Comparison of ENCODE assay signal across 17 cellular contexts in the genomic region with DNA sequence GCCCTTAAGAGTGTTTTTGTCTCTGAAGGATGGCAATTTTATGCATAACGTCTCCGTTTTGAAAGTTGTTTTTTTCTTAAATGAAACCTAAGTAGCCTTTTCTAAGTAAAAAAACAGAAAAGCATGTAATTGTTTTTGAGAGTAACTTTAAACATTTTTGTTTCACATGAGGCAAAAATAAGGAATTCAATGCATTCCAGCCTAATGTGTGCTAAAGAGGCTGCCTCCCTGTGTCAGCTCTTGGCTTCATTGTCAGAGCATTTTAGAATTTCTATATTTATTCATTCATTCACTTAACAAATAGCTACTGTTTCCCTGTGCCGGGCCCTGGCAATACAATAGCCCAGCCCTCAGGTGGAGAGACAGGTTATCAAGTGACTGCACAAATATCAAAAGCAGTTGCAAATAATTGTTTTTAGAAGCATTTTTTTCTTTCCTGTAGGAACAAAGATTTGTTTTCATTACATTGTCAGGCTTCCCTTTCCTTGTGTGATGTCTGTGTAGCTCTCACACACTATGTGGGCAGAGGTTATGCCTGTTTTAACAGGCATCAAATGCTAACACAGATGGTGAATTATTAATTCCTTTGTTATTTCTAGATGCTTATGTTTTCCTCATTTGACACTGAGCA.
DNase-seq lines count a peak whose midpoint lies in the region; ATAC-seq, FAIRE-seq and TF ChIP-seq lines count a peak whose summit lies in the region.
"Had no signal": no experiment of that assay in that cellular context is flagged by ENCODE, and none has a peak within 500 bp of the region (broad histone marks: within the 10 kb centered on the region; RNA-seq: fewer than 3 reads in every experiment).

No MANE protein-coding gene starts in this region.

- ATAC-seq in GM18502 (IDR thresholded peaks at IDR 0.05; ENCODE audit: poor library complexity, unreplicated experiment) (no peak), HG03095 (IDR thresholded peaks at IDR 0.05; ENCODE audit: unreplicated experiment) (no peak)
- ATAC-seq: HCT116; Panc1; stimulated activated naive CD8-positive, alpha-beta T cell treated with anti-CD3 and anti-CD28 coated beads, Interleukin-15, Interleukin-2, amounts not matched to agents 100 U/mL and 50 U/mL, for 24 hours had no signal

- H3K79me2 ChIP-seq in OCI-LY1 (ENCODE audit: insufficient read depth, low read length) (no peaks in the 10 kb centered on the region), osteoblast (ENCODE audit: insufficient read depth, low read length) (peaks cover 35% of the 10 kb centered on the region)

- FAIRE-seq in GM12891 (lab: Jason Lieb, UNC): no peak
- FAIRE-seq: bronchial epithelial cell had no signal

- 0 out of 2 replicates have a peak, but pooled peaks cover 2% of the 10 kb centered on the region for H4K20me1 ChIP-seq in OCI-LY1 (ENCODE audit: insufficient read depth, low read length)
- peaks cover 52% of the 10 kb centered on the region for H4K20me1 ChIP-seq in osteoblast (ENCODE audit: insufficient read depth, low read length)

- intact Hi-C loops in dorsolateral prefrontal cortex (cut with DNase I): no loop called here

- no peak overlapping the region for H3K4me2 ChIP-seq in OCI-LY1 (ENCODE audit: low read length)
- H3K4me2 ChIP-seq in osteoblast (ENCODE audit: insufficient read depth, low read length): peak overlapping the region; percentile 4

- H3F3A ChIP-seq in OCI-LY1 (ENCODE audit: insufficient read depth, low read length): no peaks in the 10 kb centered on the region

- H3K9me3 ChIP-seq in OCI-LY1 (ENCODE audit: low read length): no peaks in the 10 kb centered on the region
- H3K9me3 ChIP-seq in osteoblast (ENCODE audit: low read depth, low read length): no peaks in the 10 kb centered on the region

- H3K27me3 ChIP-seq in OCI-LY1 (ENCODE audit: insufficient read depth, low read length) (no peaks in the 10 kb centered on the region), dorsolateral prefrontal cortex (no peaks in the 10 kb centered on the region), osteoblast (ENCODE audit: insufficient read depth, low read length) (no peaks in the 10 kb centered on the region)

- H3K9me2 ChIP-seq in OCI-LY1 (ENCODE audit: low read depth, low read length): no peaks in the 10 kb centered on the region

- peak; percentile 63 for DNase-seq in AG20443 (ENCODE audit: low spot score)
- no peak for DNase-seq in dorsolateral prefrontal cortex
- no peak for DNase-seq in osteoblast (ENCODE audit: insufficient read length, low spot score, missing footprints)
- DNase-seq in GM12891 (ENCODE audit: insufficient read length, low spot score): no peak
- DNase-seq in NCI-H526 treated with DMSO at 0.1 percent for 48 hours (lab: John Stamatoyannopoulos, UW): no peak
- DNase-seq: activated naive CD4-positive, alpha-beta T cell treated with anti-CD3 and anti-CD28 coated beads, Interleukin-2, amount 50 U/mL, for 16 hours; NCI-H1417 treated with DMSO at 0.1 percent for 48 hours; retina; stimulated activated naive CD8-positive, alpha-beta T cell treated with anti-CD3 and anti-CD28 coated beads, Interleukin-15, Interleukin-2, amounts not matched to agents 100 U/mL and 50 U/mL, for 24 hours; T1000 had no signal

- no peak overlapping the region for H2AFZ ChIP-seq in OCI-LY1 (ENCODE audit: low read length)
- no peak overlapping the region for H2AFZ ChIP-seq in osteoblast (ENCODE audit: low read length)

- H3K4me3 ChIP-seq in OCI-LY1 (ENCODE audit: low read depth, low read length, poor library complexity, severe bottlenecking) (no peak overlapping the region), dorsolateral prefrontal cortex (no peak overlapping the region), osteoblast (ENCODE audit: insufficient read depth, low read length) (no peak overlapping the region)
- H3K4me3 ChIP-seq: SK-N-MC had no signal

- H3K27ac ChIP-seq in OCI-LY1 (ENCODE audit: low read depth, low read length, poor library complexity, severe bottlenecking): peak overlapping the region; percentile 34
- H3K27ac ChIP-seq in dorsolateral prefrontal cortex: peak overlapping the region in 46 of 59 donors; percentile 0 to 74 (median 48)
- peak overlapping the region; percentile 24 for H3K27ac ChIP-seq in osteoblast (ENCODE audit: low read depth, low read length)
- H3K27ac ChIP-seq: SK-N-MC had no signal

- peaks cover 46% of the 10 kb centered on the region; the same call in 1 of the 2 replicates for H3K36me3 ChIP-seq in OCI-LY1 (ENCODE audit: insufficient read depth, low read length)
- H3K36me3 ChIP-seq in osteoblast (ENCODE audit: insufficient read depth, low read length): peaks cover 13% of the 10 kb centered on the region

- TF ChIP-seq CTCF in OCI-LY1 (IDR thresholded peaks at IDR 0.05; ENCODE audit: low read length) (no peak), dorsolateral prefrontal cortex (IDR thresholded peaks at IDR 0.05 in 54 of 56, conservative IDR thresholded peaks at IDR 0.05 in 2 of 56; ENCODE audit: low read depth in 1 of 56, partially characterized antibody in 56 of 56) (peak in 2 of 56 donors; percentile 6 to 8), osteoblast (IDR thresholded peaks at IDR 0.05; ENCODE audit: extremely low read depth, low read depth, low read length) (no peak)

- TF ChIP-seq POLR2A in GM12891 (IDR thresholded peaks at IDR 0.05; ENCODE audit: low read depth, low read length): no peak

- H3K4me1 ChIP-seq in OCI-LY1 (ENCODE audit: insufficient read depth, low read length, severe bottlenecking) (peaks cover 5% of the 10 kb centered on the region), osteoblast (ENCODE audit: insufficient read depth, low read length) (peaks cover 36% of the 10 kb centered on the region)

- H3K9ac ChIP-seq in OCI-LY1 (ENCODE audit: low read length): no peak overlapping the region

TF ChIP-seq in GM12891, 5 proteins besides CTCF, POLR2A, EP300 and RAD21:
- TF ChIP-seq POLR2AphosphoS5 (IDR thresholded peaks at IDR 0.05; ENCODE audit: low read depth, low read length): no peak
- no peak for TF ChIP-seq SPI1 (IDR thresholded peaks at IDR 0.05; ENCODE audit: low read depth, low read length)
- no peak for TF ChIP-seq POU2F2 (IDR thresholded peaks at IDR 0.05; ENCODE audit: low read depth, low read length)
- TF ChIP-seq TAF1 (IDR thresholded peaks at IDR 0.05; ENCODE audit: low read depth, low read length): no peak
- no peak for TF ChIP-seq PAX5 (IDR thresholded peaks at IDR 0.05; ENCODE audit: insufficient read depth, low read length, severe bottlenecking)
